Comparison of ENCODE assay signal across 8 cellular contexts in the genomic region with DNA sequence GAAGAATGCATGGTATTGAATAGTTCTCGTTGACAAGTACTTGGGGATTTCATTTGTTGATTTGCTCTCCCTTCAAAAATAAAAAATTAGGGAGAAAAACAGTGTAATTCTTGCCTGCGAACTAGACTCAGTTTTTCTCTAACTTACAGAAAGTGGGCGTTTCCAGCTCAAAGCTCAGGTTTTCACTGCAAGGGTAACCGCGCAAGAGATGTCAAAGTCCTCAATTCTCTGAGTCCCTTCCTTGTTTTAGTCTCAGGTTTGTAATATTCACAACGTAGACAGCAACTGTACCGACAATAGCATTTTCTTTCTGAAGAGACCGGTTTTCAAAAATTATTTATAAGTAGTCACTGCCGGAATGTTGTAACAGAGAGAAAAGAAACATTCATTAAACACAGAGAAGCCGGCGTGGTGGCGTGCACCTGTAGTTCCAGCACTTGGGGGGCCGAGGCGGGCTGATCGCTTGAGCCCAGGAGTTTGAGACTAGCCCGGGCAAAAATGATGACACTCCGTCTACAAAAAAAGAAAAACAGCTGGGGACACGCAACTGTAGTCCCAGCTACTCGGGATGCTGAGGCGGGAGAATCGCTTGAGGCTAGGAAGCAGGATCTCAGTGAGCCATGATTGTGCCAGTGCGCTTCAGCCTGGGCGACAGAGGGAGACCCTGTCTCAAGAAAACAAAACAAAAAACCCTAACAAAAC. TPM values are rescaled to one million over a fixed set of nuclear protein-coding genes. Genes with fewer than 3 reads are reported as not detected.
DNase-seq lines count a peak whose midpoint lies in the region; ATAC-seq, FAIRE-seq and TF ChIP-seq lines count a peak whose summit lies in the region.

No MANE protein-coding gene starts in this region.

- WGBS in pancreas, 2 donors: 11 to 15% methylated on average over 23 of the region's 23 CpGs

- TSS peak; percentile 85 for BruUV-seq in Panc1 (replicated peaks; lab: Mats Ljungman, UMichigan)

- H3K27ac ChIP-seq in Panc1 (ENCODE audit: low read length) (peak overlapping the region; percentile 85), pancreas (peak overlapping the region in 1 of 4 donors; percentile 72)

- ATAC-seq in Panc1 (no peak), pancreas (peak in 2 of 4 donors; percentile 8 to 13), GM21367 (IDR thresholded peaks at IDR 0.05; ENCODE audit: unreplicated experiment) (no peak), HG03342 (IDR thresholded peaks at IDR 0.05; ENCODE audit: unreplicated experiment) (no peak)

- H3K36me3 ChIP-seq in Panc1 (ENCODE audit: control insufficient read depth, insufficient read depth, low read length) (peaks cover 3% of the 10 kb centered on the region; the same call in 1 of the 2 replicates), pancreas (no peaks in the 10 kb centered on the region)

- H3K4me1 ChIP-seq in Panc1 (ENCODE audit: control insufficient read depth, insufficient read depth, low read length): peaks cover 6% of the 10 kb centered on the region; the same call in 1 of the 2 replicates
- peaks cover 0 to 7% (median 4%) of the 10 kb centered on the region in 3 donors for H3K4me1 ChIP-seq in pancreas

- intact Hi-C loops in Panc1 (cut with micrococcal nuclease; ENCODE audit: unreplicated experiment): no loop called here
- intact Hi-C loops in pancreas (cut with DNase I): no loop called here

- H3K27me3 ChIP-seq in Panc1 (ENCODE audit: control insufficient read depth, insufficient read depth, low read length) (no peaks in the 10 kb centered on the region), pancreas (no peaks in the 10 kb centered on the region)

- DNase-seq in GM03348 (ENCODE audit: low spot score): peak; percentile 16
- no peak for DNase-seq in Panc1 (ENCODE audit: low read depth, low spot score)
- no peak for DNase-seq in epithelial cell of proximal tubule (ENCODE audit: low read depth)
- no peak for DNase-seq in pancreas
- DNase-seq in NCI-H524 treated with DMSO at 0.1 percent for 48 hours (lab: John Stamatoyannopoulos, UW): no peak
- no peak for DNase-seq in activated gamma-delta T cell (lab: John Stamatoyannopoulos, UW)

- H3K9me3 ChIP-seq in Panc1 (ENCODE audit: control insufficient read depth, insufficient read depth, low read depth, low read length): no peaks in the 10 kb centered on the region
- no peaks in the 10 kb centered on the region for H3K9me3 ChIP-seq in pancreas

- TF ChIP-seq CTCF in Panc1 (IDR thresholded peaks at IDR 0.05) (no peak), epithelial cell of proximal tubule (conservative IDR thresholded peaks at IDR 0.05; ENCODE audit: low read depth, low read length) (no peak), pancreas (IDR thresholded peaks at IDR 0.05) (no peak)

- CTCF ChIA-PET in Panc1 (lab: Charles Lee): interaction anchor here (0.6 to 1.8 kb wide), 2 partner anchors 54 to 1073 kb away, joined by 3 to 7 read pairs; no protein-coding TSS in a partner anchor

- in situ Hi-C loops in Panc1 (cut with HindIII; ENCODE audit: low pct_unique_long_range_greater_than_20kb, low sequenced_read_pairs): no loop called here

- POLR2A ChIA-PET in Panc1 (lab: Charles Lee): no interaction called here

- H3K4me3 ChIP-seq in Panc1 (ENCODE audit: low read depth in 2 of 2, low read length in 2 of 2) (peak overlapping the region; percentile 76 to 93), epithelial cell of proximal tubule (ENCODE audit: low read depth, low read length) (peak overlapping the region; percentile 74), pancreas (peak overlapping the region; percentile 38 to 69 (median 62))

- FAIRE-seq in pancreas (lab: Jason Lieb, UNC): no peak

RNA-seq across cellular contexts. Expression of gene ZCCHC4, which starts 0.8 kb away (rescaled TPM):
- 6.0 TPM for total RNA-seq in Panc1 (2021; ENCODE audit: unreplicated experiment)
- polyA plus RNA-seq in Panc1 (2012; ENCODE audit: insufficient read length): 3.3 TPM
- total RNA-seq in epithelial cell of proximal tubule: 8.0 and 17.2 TPM in 2 replicates
- 1 to 10 TPM; 2.2 to 6.6 (median 3.3) TPM for total RNA-seq in pancreas
- polyA plus RNA-seq in pancreas: 1 to 10 TPM; 3.2 to 4.3 TPM
